1 cellular context compared by ENCODE assay signal in the genomic region with DNA sequence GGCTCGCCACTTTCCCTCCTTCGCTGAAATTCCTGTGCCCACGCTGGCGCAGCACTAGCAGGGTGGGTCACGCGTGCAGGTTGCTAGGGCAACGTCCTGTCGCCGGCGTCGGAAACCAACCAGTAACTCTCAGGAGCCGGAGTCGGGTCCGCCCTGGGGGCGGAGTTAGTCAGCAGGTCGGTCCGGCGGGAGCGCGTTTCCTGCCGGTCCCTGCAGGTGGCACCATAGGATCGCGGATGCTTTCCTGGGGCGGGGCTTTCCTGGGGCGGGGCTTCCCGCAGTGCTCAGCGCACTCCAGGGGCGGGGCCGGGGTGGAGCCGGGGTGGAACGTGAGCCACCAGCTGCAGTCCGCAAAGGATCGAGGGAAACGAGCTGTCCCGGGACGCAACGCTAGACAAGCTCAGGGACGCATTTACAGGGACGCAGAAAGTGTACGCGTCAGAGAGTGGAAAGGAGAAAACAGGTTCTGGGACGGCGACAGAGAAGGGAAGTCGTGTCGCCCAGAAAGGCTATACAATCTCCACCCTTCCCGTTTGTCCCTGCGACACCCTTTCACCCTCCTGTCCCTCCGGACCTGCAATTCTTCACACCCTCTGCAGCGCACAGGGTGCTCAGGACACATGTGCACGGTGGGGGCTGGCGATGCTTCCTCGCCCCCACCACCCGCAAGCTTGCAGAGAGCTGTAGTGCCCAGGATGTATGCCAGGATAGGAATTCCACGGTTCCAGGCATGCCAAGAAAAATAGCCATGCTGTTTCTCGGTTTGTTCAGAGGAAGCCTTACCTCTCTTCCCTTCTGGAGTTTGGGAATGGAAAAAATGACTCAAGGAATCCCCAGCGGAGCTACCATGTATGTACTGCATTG.
TF ChIP-seq lines count a peak whose summit lies in the region.

No MANE protein-coding gene starts in this region.

TF ChIP-seq in HepG2, 621 proteins besides CTCF, POLR2A, EP300 and RAD21 (continued from another document and continues in another):
- TF ChIP-seq MLXIP (CRISPR knock-in tag; IDR thresholded peaks at IDR 0.05; ENCODE audit: borderline replicate concordance), result no peak
- no peak for TF ChIP-seq RFXANK (CRISPR knock-in tag; IDR thresholded peaks at IDR 0.05)
- TF ChIP-seq, protein P1, sequence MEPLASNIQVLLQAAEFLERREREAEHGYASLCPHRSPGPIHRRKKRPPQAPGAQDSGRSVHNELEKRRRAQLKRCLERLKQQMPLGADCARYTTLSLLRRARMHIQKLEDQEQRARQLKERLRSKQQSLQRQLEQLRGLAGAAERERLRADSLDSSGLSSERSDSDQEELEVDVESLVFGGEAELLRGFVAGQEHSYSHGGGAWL (CRISPR knock-in tag; IDR thresholded peaks at IDR 0.05), result peak; percentile 79; the same call in 1 of the 2 replicates
- TF ChIP-seq MAZ (IDR thresholded peaks at IDR 0.05; ENCODE audit: borderline replicate concordance, low read depth, low read length), result peak; percentile 87
- peak; percentile 89 for TF ChIP-seq MAZ (CRISPR knock-in tag; IDR thresholded peaks at IDR 0.05; ENCODE audit: low read depth)
- peak; percentile 70 for TF ChIP-seq ZMYM4 (CRISPR knock-in tag; IDR thresholded peaks at IDR 0.05)
- TF ChIP-seq, protein P2, sequence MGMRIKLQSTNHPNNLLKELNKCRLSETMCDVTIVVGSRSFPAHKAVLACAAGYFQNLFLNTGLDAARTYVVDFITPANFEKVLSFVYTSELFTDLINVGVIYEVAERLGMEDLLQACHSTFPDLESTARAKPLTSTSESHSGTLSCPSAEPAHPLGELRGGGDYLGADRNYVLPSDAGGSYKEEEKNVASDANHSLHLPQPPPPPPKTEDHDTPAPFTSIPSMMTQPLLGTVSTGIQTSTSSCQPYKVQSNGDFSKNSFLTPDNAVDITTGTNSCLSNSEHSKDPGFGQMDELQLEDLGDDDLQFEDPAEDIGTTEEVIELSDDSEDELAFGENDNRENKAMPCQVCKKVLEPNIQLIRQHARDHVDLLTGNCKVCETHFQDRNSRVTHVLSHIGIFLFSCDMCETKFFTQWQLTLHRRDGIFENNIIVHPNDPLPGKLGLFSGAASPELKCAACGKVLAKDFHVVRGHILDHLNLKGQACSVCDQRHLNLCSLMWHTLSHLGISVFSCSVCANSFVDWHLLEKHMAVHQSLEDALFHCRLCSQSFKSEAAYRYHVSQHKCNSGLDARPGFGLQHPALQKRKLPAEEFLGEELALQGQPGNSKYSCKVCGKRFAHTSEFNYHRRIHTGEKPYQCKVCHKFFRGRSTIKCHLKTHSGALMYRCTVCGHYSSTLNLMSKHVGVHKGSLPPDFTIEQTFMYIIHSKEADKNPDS (CRISPR knock-in tag; IDR thresholded peaks at IDR 0.05), result peak; percentile 57; the same call in 1 of the 2 replicates
- 0 out of 2 replicates have a peak, but pooled peaks have one; percentile 55 for TF ChIP-seq ZNF550 (CRISPR knock-in tag; IDR thresholded peaks at IDR 0.05; ENCODE audit: borderline replicate concordance)
- no peak for TF ChIP-seq NR2F1 (CRISPR knock-in tag; IDR thresholded peaks at IDR 0.05)
- TF ChIP-seq THAP9 (CRISPR knock-in tag; IDR thresholded peaks at IDR 0.05; ENCODE audit: borderline replicate concordance), result no peak
- no peak for TF ChIP-seq ZNF777 (CRISPR knock-in tag; IDR thresholded peaks at IDR 0.05)
- TF ChIP-seq KLF15 (CRISPR knock-in tag; IDR thresholded peaks at IDR 0.05; ENCODE audit: borderline replicate concordance), result no peak
- TF ChIP-seq, protein P3, sequence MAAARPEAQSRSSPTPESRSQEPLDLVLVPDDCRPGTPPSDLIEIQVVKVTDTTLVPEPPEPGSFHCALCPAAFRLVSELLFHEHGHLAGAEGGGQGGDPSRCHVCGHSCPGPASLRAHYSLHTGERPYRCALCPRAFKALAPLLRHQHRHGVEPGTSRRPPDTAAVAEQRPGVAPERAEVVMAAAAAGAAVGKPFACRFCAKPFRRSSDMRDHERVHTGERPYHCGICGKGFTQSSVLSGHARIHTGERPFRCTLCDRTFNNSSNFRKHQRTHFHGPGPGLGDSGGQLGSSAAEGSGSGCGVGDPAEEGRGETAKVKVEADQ (CRISPR knock-in tag; IDR thresholded peaks at IDR 0.05; ENCODE audit: borderline replicate concordance), result no peak
- no peak for TF ChIP-seq RBFOX2 (IDR thresholded peaks at IDR 0.05; ENCODE audit: low read depth, low read length)
- 0 out of 2 replicates have a peak, but pooled peaks have one; percentile 26 for TF ChIP-seq ARHGAP35 (CRISPR knock-in tag; IDR thresholded peaks at IDR 0.05; ENCODE audit: borderline replicate concordance)
- TF ChIP-seq, protein P4, sequence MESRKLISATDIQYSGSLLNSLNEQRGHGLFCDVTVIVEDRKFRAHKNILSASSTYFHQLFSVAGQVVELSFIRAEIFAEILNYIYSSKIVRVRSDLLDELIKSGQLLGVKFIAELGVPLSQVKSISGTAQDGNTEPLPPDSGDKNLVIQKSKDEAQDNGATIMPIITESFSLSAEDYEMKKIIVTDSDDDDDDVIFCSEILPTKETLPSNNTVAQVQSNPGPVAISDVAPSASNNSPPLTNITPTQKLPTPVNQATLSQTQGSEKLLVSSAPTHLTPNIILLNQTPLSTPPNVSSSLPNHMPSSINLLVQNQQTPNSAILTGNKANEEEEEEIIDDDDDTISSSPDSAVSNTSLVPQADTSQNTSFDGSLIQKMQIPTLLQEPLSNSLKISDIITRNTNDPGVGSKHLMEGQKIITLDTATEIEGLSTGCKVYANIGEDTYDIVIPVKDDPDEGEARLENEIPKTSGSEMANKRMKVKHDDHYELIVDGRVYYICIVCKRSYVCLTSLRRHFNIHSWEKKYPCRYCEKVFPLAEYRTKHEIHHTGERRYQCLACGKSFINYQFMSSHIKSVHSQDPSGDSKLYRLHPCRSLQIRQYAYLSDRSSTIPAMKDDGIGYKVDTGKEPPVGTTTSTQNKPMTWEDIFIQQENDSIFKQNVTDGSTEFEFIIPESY (CRISPR knock-in tag; IDR thresholded peaks at IDR 0.05), result no peak
- TF ChIP-seq SRSF4 (IDR thresholded peaks at IDR 0.05; ENCODE audit: low read depth, low read length, poor library complexity, severe bottlenecking), result no peak
- TF ChIP-seq, protein P5, sequence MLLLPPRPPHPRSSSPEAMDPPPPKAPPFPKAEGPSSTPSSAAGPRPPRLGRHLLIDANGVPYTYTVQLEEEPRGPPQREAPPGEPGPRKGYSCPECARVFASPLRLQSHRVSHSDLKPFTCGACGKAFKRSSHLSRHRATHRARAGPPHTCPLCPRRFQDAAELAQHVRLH (CRISPR knock-in tag; IDR thresholded peaks at IDR 0.05; ENCODE audit: borderline replicate concordance, low read depth), result peak; percentile 84; the same call in 1 of the 2 replicates
- no peak for TF ChIP-seq ZBTB44 (CRISPR knock-in tag; IDR thresholded peaks at IDR 0.05)
- TF ChIP-seq ZMAT3 (CRISPR knock-in tag; conservative IDR thresholded peaks at IDR 0.05), result no peak
- TF ChIP-seq ZNF761 (CRISPR knock-in tag; conservative IDR thresholded peaks at IDR 0.05), result 0 out of 2 replicates have a peak, but pooled peaks have one; percentile 60
- no peak for TF ChIP-seq NONO (IDR thresholded peaks at IDR 0.05)
- peak; percentile 51; the same call in 1 of the 2 replicates for TF ChIP-seq NONO (CRISPR knock-in tag; conservative IDR thresholded peaks at IDR 0.05)
- peak; percentile 69 for TF ChIP-seq MNT (IDR thresholded peaks at IDR 0.05)
- no peak for TF ChIP-seq ZNF33A (CRISPR knock-in tag; IDR thresholded peaks at IDR 0.05; ENCODE audit: borderline replicate concordance)
- peak; percentile 93 for TF ChIP-seq TFAP4 (IDR thresholded peaks at IDR 0.05; ENCODE audit: borderline replicate concordance, low read depth)
- TF ChIP-seq, protein P6, sequence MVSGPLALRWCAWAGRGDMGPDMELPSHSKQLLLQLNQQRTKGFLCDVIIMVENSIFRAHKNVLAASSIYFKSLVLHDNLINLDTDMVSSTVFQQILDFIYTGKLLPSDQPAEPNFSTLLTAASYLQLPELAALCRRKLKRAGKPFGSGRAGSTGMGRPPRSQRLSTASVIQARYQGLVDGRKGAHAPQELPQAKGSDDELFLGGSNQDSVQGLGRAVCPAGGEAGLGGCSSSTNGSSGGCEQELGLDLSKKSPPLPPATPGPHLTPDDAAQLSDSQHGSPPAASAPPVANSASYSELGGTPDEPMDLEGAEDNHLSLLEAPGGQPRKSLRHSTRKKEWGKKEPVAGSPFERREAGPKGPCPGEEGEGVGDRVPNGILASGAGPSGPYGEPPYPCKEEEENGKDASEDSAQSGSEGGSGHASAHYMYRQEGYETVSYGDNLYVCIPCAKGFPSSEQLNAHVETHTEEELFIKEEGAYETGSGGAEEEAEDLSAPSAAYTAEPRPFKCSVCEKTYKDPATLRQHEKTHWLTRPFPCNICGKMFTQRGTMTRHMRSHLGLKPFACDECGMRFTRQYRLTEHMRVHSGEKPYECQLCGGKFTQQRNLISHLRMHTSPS (CRISPR knock-in tag; IDR thresholded peaks at IDR 0.05; ENCODE audit: low read depth), result no peak; the same call in 1 of the 2 replicates
- peak; percentile 89 for TF ChIP-seq BHLHE40 (IDR thresholded peaks at IDR 0.05; ENCODE audit: low read length)
- TF ChIP-seq, protein P7, sequence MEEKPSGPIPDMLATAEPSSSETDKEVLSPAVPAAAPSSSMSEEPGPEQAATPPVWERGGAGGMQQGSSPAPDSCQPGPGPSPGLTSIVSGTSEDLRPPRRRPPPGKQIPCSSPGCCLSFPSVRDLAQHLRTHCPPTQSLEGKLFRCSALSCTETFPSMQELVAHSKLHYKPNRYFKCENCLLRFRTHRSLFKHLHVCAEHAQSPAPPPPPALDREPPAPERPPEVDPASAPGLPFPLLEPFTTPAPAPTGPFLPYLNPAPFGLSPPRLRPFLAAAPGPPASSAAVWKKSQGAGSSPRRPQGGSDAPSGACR (CRISPR knock-in tag; IDR thresholded peaks at IDR 0.05), result peak; percentile 73
- TF ChIP-seq PCBP1 (IDR thresholded peaks at IDR 0.05; ENCODE audit: borderline replicate concordance, low read depth, low read length), result no peak
